ENCODE assay signal across 15 cellular contexts in the genomic region with DNA sequence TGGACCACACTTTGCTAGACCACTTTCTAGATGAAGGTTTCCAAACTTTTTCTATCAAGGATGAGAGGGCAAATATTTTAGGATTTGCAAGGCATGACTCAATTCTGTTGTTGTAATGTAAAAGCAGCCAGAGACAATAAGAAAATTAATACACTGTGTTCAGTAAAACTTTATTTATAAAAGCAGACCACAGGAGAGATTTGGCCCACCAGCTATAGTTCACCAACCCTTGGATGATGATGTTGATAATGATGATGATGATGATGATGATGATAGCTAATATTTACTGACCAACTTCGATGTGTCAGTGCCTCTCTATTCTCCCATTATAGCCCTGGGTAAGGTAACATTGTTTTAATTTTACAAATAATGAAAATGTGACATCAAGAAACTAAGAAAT.
DNase-seq lines count a peak whose midpoint lies in the region; ATAC-seq, FAIRE-seq and TF ChIP-seq lines count a peak whose summit lies in the region.
"Had no signal": no experiment of that assay in that cellular context is flagged by ENCODE, and none has a peak within 500 bp of the region (broad histone marks: within the 10 kb centered on the region; RNA-seq: fewer than 3 reads in every experiment).

No MANE protein-coding gene starts in this region.

- no peak for TF ChIP-seq EP300 in SK-N-SH (IDR thresholded peaks at IDR 0.05; ENCODE audit: borderline replicate concordance in 1 of 2, low read depth in 1 of 2, low read length in 1 of 2)

- no peak overlapping the region for H3K4me3 ChIP-seq in left ventricle myocardium inferior
- H3K4me3 ChIP-seq in heart left ventricle: no peak overlapping the region
- H3K4me3 ChIP-seq in endothelial cell of umbilical vein (replicated peaks in 1 of 3; ENCODE audit: insufficient read depth in 1 of 3, low read depth in 1 of 3, low read length in 3 of 3): no peak overlapping the region
- H3K4me3 ChIP-seq in tibial artery: no peak overlapping the region
- no peak overlapping the region for H3K4me3 ChIP-seq in SK-N-SH (ENCODE audit: low read depth in 2 of 2, low read length in 1 of 2)
- H3K4me3 ChIP-seq: HAP-1 had no signal

- intact Hi-C loops in left ventricle myocardium inferior (cut with micrococcal nuclease): no loop called here
- intact Hi-C loops in heart left ventricle (cut with DNase I): loop anchor here in 5 of 10 donors (5.0 to 10.0 kb wide), 5 partner anchors 46 to 156 kb away; a partner anchor contains a TSS
- intact Hi-C loops in endothelial cell of umbilical vein (cut with micrococcal nuclease): loop anchor here (2.0 to 5.0 kb wide), 2 partner anchors 102 to 106 kb away; no protein-coding TSS in a partner anchor
- intact Hi-C loops in tibial artery (cut with DNase I; ENCODE audit: low total_unique reads): loop anchor here (10.0 kb wide), 1 partner anchor 134 kb away; no protein-coding TSS in a partner anchor
- intact Hi-C loops in CD14-positive monocyte (cut with micrococcal nuclease): no loop called here

- 94 to 98% (median 96%) methylated on average over 1 of the region's 1 CpG for WGBS in heart left ventricle, 4 donors
- WGBS in SK-N-SH (ENCODE audit: low lambda C conversion rate): 76% methylated on average over 1 of the region's 1 CpG

- H3K9me1 ChIP-seq in endothelial cell of umbilical vein (replicated peaks; ENCODE audit: control insufficient read depth, extremely low read depth, insufficient read depth, low read length): no peaks in the 10 kb centered on the region

- no TSS peak for BruUV-seq in endothelial cell of umbilical vein (replicated peaks; lab: Mats Ljungman, UMichigan)

- TF ChIP-seq CTCF in left ventricle myocardium inferior (IDR thresholded peaks at IDR 0.05; ENCODE audit: borderline replicate concordance): no peak
- TF ChIP-seq CTCF in heart left ventricle (IDR thresholded peaks at IDR 0.05): no peak
- TF ChIP-seq CTCF in endothelial cell of umbilical vein (IDR thresholded peaks at IDR 0.05; ENCODE audit: extremely low read depth in 1 of 2, insufficient read depth in 1 of 2, low read depth in 1 of 2, low read length in 2 of 2): no peak
- TF ChIP-seq CTCF in tibial artery (IDR thresholded peaks at IDR 0.05): no peak
- no peak for TF ChIP-seq CTCF in CD14-positive monocyte (IDR thresholded peaks at IDR 0.05)
- TF ChIP-seq CTCF in SK-N-SH (IDR thresholded peaks at IDR 0.05): no peak

- H3K4me3 Mint-ChIP-seq in T-helper 17 cell (no peak overlapping the region), CD14-positive monocyte (no peak overlapping the region)
- H3K4me3 Mint-ChIP-seq: IgD-negative memory B cell had no signal

- H3K9me3 ChIP-seq in left ventricle myocardium inferior (replicated peaks) (no peaks in the 10 kb centered on the region), heart left ventricle (no peaks in the 10 kb centered on the region), T-helper 17 cell (ENCODE audit: control insufficient read depth, low read length, poor library complexity, severe bottlenecking) (no peaks in the 10 kb centered on the region), endothelial cell of umbilical vein (replicated peaks; ENCODE audit: control insufficient read depth, insufficient read depth, low read length) (no peaks in the 10 kb centered on the region), tibial artery (no peaks in the 10 kb centered on the region), SK-N-SH (no peaks in the 10 kb centered on the region)
- H3K9me3 ChIP-seq: HAP-1 had no signal

- peaks cover 9% of the 10 kb centered on the region for H3F3A ChIP-seq in SK-N-SH (replicated peaks; ENCODE audit: insufficient read depth)

- H3K4me1 ChIP-seq in left ventricle myocardium inferior (peaks cover 46% of the 10 kb centered on the region), heart left ventricle (peaks cover 0 to 44% (median 26%) of the 10 kb centered on the region in 12 donors), endothelial cell of umbilical vein (ENCODE audit: control insufficient read depth, extremely low read depth, insufficient read depth, low read length) (peaks cover 84% of the 10 kb centered on the region), tibial artery (peaks cover 12 to 62% (median 24%) of the 10 kb centered on the region in 4 donors), SK-N-SH (ENCODE audit: control insufficient read depth in 1 of 2, insufficient read depth in 2 of 2, low read depth in 1 of 2, low read length in 1 of 2) (peaks cover 17 to 35% of the 10 kb centered on the region in 2 experiments)

- H3K79me2 ChIP-seq in endothelial cell of umbilical vein (ENCODE audit: control insufficient read depth, insufficient read depth, low read length): no peaks in the 10 kb centered on the region
- H3K79me2 ChIP-seq in SK-N-SH (ENCODE audit: insufficient read depth): no peaks in the 10 kb centered on the region

- FAIRE-seq in endothelial cell of umbilical vein (lab: Jason Lieb, UNC): no peak
- FAIRE-seq: H1 had no signal

- peaks cover 35% of the 10 kb centered on the region for H3K4me1 Mint-ChIP-seq in T-helper 17 cell
- peaks cover 7% of the 10 kb centered on the region for H3K4me1 Mint-ChIP-seq in CD14-positive monocyte

- no peak for TF ChIP-seq POLR2A in heart left ventricle (IDR thresholded peaks at IDR 0.05)
- TF ChIP-seq POLR2A in endothelial cell of umbilical vein (IDR thresholded peaks at IDR 0.05; ENCODE audit: low read depth, low read length): no peak

- H3K27ac ChIP-seq in left ventricle myocardium inferior (replicated peaks) (peak overlapping the region; percentile 29), heart left ventricle (peak overlapping the region in 2 of 12 donors; percentile 5 to 6), endothelial cell of umbilical vein (ENCODE audit: insufficient read depth, low read depth, low read length) (peak overlapping the region; percentile 94), tibial artery (peak overlapping the region; percentile 29 to 64), SK-N-SH (ENCODE audit: low read depth in 2 of 2, low read length in 1 of 2) (no peak overlapping the region)
- H3K27ac ChIP-seq: 22Rv1 had no signal

- no peaks in the 10 kb centered on the region for H3K9me2 ChIP-seq in SK-N-SH

- H3K36me3 ChIP-seq in left ventricle myocardium inferior (no peaks in the 10 kb centered on the region), heart left ventricle (no peaks in the 10 kb centered on the region), endothelial cell of umbilical vein (ENCODE audit: control insufficient read depth in 2 of 2, extremely low read depth in 1 of 2, insufficient read depth in 2 of 2, low read length in 2 of 2) (no peaks in the 10 kb centered on the region), tibial artery (no peaks in the 10 kb centered on the region), SK-N-SH (replicated peaks in 1 of 2; ENCODE audit: control insufficient read depth in 1 of 2, insufficient read depth in 2 of 2, low read length in 1 of 2) (no peaks in the 10 kb centered on the region)
- H3K36me3 ChIP-seq: HAP-1 had no signal

- H3K9ac ChIP-seq in endothelial cell of umbilical vein (replicated peaks; ENCODE audit: extremely low read depth, insufficient read depth, low read length): no peak overlapping the region
- no peak overlapping the region for H3K9ac ChIP-seq in SK-N-SH

- dilution Hi-C loops in endothelial cell of umbilical vein (cut with MboI; ENCODE audit: extremely low pct_ligation_motif_present, low sequenced_read_pairs): no loop called here

- no peaks in the 10 kb centered on the region for H3K27me3 Mint-ChIP-seq in T-helper 17 cell
- H3K27me3 Mint-ChIP-seq in CD14-positive monocyte (ENCODE audit: low read depth in 3 of 3): peaks cover 0 to 4% (median 3%) of the 10 kb centered on the region in 3 donors
- H3K27me3 Mint-ChIP-seq: IgD-negative memory B cell had no signal

- H2AFZ ChIP-seq in endothelial cell of umbilical vein (ENCODE audit: low read depth, low read length): no peak overlapping the region
- no peak overlapping the region for H2AFZ ChIP-seq in SK-N-SH (ENCODE audit: low read depth)

- H4K20me1 ChIP-seq in endothelial cell of umbilical vein (replicated peaks; ENCODE audit: control insufficient read depth, extremely low read depth, insufficient read depth, low read length) (no peaks in the 10 kb centered on the region), SK-N-SH (ENCODE audit: insufficient read depth) (no peaks in the 10 kb centered on the region)

- POLR2A ChIA-PET in endothelial cell of umbilical vein (lab: Charles Lee): interaction anchor here (1.0 kb wide), 1 partner anchor 157 kb away, joined by 4 read pairs; a partner anchor contains a TSS
- POLR2A ChIA-PET in SK-N-SH (lab: Yijun Ruan, JAX): no interaction called here

- H3K9me3 Mint-ChIP-seq in CD14-positive monocyte: no peaks in the 10 kb centered on the region
- H3K9me3 Mint-ChIP-seq: IgD-negative memory B cell had no signal

- DNase-seq in left ventricle myocardium inferior (no peak), heart left ventricle (no peak), T-helper 17 cell (no peak), endothelial cell of umbilical vein (ENCODE audit: low read depth, low spot score) (no peak), tibial artery (no peak), CD14-positive monocyte (ENCODE audit: low spot score) (no peak), SK-N-SH (no peak)
- DNase-seq in activated CD4-positive, alpha-beta T cell treated with anti-CD3 and anti-CD28 coated beads for 1 hour: no peak
- DNase-seq: Calu3, DMS 273 treated with DMSO at 0.1 percent for 48 hours, DMS79 had no signal

- H3K36me3 Mint-ChIP-seq in T-helper 17 cell (ENCODE audit: low read depth) (no peaks in the 10 kb centered on the region), CD14-positive monocyte (no peaks in the 10 kb centered on the region)
- H3K36me3 Mint-ChIP-seq: IgD-negative memory B cell had no signal

- H3K27ac Mint-ChIP-seq in T-helper 17 cell: peak overlapping the region; percentile 41
- H3K27ac Mint-ChIP-seq in CD14-positive monocyte: no peak overlapping the region

- H3K4me2 ChIP-seq in endothelial cell of umbilical vein (ENCODE audit: insufficient read depth, low read length) (peak overlapping the region; percentile 75), SK-N-SH (no peak overlapping the region)

- H3K27me3 ChIP-seq in left ventricle myocardium inferior (ENCODE audit: low read depth): no peaks in the 10 kb centered on the region
- no peaks in the 10 kb centered on the region for H3K27me3 ChIP-seq in heart left ventricle
- H3K27me3 ChIP-seq in endothelial cell of umbilical vein (ENCODE audit: control insufficient read depth in 2 of 2, insufficient read depth in 2 of 2, low read length in 2 of 2): no peaks in the 10 kb centered on the region
- no peaks in the 10 kb centered on the region for H3K27me3 ChIP-seq in tibial artery
- H3K27me3 ChIP-seq in SK-N-SH (ENCODE audit: insufficient read depth): no peaks in the 10 kb centered on the region

- no peak for TF ChIP-seq RAD21 in SK-N-SH (IDR thresholded peaks at IDR 0.05; ENCODE audit: low read length)

- no peak for ATAC-seq in heart left ventricle
- no peak for ATAC-seq in T-helper 17 cell

- CTCF ChIA-PET in endothelial cell of umbilical vein (lab: Charles Lee): interaction anchor here (1.0 kb wide), 1 partner anchor 152 kb away, joined by 3 read pairs; no protein-coding TSS in a partner anchor
- CTCF ChIA-PET in SK-N-SH (lab: Yijun Ruan, JAX): no interaction called here

TF ChIP-seq in endothelial cell of umbilical vein, 7 proteins besides CTCF, POLR2A, EP300 and RAD21 (continues in another document):
- TF ChIP-seq FOS (IDR thresholded peaks at IDR 0.05; ENCODE audit: borderline replicate concordance, insufficient read depth, low read length): no peak

TF ChIP-seq in SK-N-SH, 30 proteins besides CTCF, POLR2A, EP300 and RAD21 (continues in another document):
- no peak for TF ChIP-seq MEF2A (IDR thresholded peaks at IDR 0.05; ENCODE audit: borderline replicate concordance, low read depth)

Comparison
In these comparisons a context has a peak if more than half of its experiments do, and no peak if none do; other contexts are left out.
1. H3K27ac ChIP-seq: peak in left ventricle myocardium inferior (single experiment), endothelial cell of umbilical vein (single experiment) and tibial artery (2 of 2); none in SK-N-SH (0 of 2).
2. intact Hi-C loops: an anchor here in endothelial cell of umbilical vein (2.0 to 5.0 kb wide) and tibial artery (10.0 kb wide); none called in left ventricle myocardium inferior and CD14-positive monocyte.